ENCODE assay signal across 1 cellular context in the genomic region with DNA sequence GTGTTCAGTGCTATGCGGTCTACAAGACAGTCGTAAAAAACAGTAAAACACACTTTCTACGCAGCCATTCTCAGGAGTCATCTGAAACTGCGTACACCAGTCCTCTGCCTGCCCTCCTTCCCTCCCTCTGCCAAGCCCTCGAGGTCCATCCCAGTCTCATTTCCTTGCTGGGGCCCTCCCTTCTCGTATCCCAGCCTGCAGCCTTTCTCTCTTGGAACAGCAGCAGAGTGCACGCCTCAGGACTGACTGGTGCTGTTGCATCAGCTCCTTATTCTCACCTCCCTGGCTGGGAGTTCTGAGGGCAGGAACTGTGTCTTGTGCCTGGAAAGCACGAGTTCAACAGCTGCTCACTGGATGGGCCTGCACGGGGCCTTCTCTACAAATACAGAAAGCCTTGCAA.
TF ChIP-seq lines count a peak whose summit lies in the region.

No MANE protein-coding gene starts in this region.

TF ChIP-seq in GM23338, 12 proteins besides CTCF, POLR2A, EP300 and RAD21:
- TF ChIP-seq, protein P1, sequence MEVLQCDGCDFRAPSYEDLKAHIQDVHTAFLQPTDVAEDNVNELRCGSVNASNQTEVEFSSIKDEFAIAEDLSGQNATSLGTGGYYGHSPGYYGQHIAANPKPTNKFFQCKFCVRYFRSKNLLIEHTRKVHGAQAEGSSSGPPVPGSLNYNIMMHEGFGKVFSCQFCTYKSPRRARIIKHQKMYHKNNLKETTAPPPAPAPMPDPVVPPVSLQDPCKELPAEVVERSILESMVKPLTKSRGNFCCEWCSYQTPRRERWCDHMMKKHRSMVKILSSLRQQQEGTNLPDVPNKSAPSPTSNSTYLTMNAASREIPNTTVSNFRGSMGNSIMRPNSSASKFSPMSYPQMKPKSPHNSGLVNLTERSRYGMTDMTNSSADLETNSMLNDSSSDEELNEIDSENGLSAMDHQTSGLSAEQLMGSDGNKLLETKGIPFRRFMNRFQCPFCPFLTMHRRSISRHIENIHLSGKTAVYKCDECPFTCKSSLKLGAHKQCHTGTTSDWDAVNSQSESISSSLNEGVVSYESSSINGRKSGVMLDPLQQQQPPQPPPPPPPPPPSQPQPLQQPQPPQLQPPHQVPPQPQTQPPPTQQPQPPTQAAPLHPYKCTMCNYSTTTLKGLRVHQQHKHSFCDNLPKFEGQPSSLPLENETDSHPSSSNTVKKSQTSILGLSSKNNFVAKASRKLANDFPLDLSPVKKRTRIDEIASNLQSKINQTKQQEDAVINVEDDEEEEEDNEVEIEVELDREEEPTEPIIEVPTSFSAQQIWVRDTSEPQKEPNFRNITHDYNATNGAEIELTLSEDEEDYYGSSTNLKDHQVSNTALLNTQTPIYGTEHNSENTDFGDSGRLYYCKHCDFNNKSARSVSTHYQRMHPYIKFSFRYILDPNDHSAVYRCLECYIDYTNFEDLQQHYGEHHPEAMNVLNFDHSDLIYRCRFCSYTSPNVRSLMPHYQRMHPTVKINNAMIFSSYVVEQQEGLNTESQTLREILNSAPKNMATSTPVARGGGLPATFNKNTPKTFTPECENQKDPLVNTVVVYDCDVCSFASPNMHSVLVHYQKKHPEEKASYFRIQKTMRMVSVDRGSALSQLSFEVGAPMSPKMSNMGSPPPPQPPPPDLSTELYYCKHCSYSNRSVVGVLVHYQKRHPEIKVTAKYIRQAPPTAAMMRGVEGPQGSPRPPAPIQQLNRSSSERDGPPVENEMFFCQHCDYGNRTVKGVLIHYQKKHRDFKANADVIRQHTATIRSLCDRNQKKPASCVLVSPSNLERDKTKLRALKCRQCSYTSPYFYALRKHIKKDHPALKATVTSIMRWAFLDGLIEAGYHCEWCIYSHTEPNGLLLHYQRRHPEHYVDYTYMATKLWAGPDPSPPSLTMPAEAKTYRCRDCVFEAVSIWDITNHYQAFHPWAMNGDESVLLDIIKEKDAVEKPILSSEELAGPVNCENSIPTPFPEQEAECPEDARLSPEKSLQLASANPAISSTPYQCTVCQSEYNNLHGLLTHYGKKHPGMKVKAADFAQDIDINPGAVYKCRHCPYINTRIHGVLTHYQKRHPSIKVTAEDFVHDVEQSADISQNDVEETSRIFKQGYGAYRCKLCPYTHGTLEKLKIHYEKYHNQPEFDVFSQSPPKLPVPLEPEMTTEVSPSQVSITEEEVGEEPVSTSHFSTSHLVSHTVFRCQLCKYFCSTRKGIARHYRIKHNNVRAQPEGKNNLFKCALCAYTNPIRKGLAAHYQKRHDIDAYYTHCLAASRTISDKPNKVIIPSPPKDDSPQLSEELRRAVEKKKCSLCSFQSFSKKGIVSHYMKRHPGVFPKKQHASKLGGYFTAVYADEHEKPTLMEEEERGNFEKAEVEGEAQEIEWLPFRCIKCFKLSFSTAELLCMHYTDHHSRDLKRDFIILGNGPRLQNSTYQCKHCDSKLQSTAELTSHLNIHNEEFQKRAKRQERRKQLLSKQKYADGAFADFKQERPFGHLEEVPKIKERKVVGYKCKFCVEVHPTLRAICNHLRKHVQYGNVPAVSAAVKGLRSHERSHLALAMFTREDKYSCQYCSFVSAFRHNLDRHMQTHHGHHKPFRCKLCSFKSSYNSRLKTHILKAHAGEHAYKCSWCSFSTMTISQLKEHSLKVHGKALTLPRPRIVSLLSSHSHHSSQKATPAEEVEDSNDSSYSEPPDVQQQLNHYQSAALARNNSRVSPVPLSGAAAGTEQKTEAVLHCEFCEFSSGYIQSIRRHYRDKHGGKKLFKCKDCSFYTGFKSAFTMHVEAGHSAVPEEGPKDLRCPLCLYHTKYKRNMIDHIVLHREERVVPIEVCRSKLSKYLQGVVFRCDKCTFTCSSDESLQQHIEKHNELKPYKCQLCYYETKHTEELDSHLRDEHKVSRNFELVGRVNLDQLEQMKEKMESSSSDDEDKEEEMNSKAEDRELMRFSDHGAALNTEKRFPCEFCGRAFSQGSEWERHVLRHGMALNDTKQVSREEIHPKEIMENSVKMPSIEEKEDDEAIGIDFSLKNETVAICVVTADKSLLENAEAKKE (CRISPR knock-in tag; IDR thresholded peaks at IDR 0.05): no peak
- TF ChIP-seq STAT1 (IDR thresholded peaks at IDR 0.05; ENCODE audit: unreplicated experiment) (no peak), EZH2 (IDR thresholded peaks at IDR 0.05; ENCODE audit: low read depth, unreplicated experiment) (no peak), ZNF114 (CRISPR knock-in tag; IDR thresholded peaks at IDR 0.05) (no peak), NANOG (IDR thresholded peaks at IDR 0.05; ENCODE audit: borderline replicate concordance) (no peak)
- TF ChIP-seq, protein P2, sequence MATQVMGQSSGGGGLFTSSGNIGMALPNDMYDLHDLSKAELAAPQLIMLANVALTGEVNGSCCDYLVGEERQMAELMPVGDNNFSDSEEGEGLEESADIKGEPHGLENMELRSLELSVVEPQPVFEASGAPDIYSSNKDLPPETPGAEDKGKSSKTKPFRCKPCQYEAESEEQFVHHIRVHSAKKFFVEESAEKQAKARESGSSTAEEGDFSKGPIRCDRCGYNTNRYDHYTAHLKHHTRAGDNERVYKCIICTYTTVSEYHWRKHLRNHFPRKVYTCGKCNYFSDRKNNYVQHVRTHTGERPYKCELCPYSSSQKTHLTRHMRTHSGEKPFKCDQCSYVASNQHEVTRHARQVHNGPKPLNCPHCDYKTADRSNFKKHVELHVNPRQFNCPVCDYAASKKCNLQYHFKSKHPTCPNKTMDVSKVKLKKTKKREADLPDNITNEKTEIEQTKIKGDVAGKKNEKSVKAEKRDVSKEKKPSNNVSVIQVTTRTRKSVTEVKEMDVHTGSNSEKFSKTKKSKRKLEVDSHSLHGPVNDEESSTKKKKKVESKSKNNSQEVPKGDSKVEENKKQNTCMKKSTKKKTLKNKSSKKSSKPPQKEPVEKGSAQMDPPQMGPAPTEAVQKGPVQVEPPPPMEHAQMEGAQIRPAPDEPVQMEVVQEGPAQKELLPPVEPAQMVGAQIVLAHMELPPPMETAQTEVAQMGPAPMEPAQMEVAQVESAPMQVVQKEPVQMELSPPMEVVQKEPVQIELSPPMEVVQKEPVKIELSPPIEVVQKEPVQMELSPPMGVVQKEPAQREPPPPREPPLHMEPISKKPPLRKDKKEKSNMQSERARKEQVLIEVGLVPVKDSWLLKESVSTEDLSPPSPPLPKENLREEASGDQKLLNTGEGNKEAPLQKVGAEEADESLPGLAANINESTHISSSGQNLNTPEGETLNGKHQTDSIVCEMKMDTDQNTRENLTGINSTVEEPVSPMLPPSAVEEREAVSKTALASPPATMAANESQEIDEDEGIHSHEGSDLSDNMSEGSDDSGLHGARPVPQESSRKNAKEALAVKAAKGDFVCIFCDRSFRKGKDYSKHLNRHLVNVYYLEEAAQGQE (IDR thresholded peaks at IDR 0.05; ENCODE audit: unreplicated experiment): no peak
